ENCODE assay signal across 8 cellular contexts in the genomic region with DNA sequence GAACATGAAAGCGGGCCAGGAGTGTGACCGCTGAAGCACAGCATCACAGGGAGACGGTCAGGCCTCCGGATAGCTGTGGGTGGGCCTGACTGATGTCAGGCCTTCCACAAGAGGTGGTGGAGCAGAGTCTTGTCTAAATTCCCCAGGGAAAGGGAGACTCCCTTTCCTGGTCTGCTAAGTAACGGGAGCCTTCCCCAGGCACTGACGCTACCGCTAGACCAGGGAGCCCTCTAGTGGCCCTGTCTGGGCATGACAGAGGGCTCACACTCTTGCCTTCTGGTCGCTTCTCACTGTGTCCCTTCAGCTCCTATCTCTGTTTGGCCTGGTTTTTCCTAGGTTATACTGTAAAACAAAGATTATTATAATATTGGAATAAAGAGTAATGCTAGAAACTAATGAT. TPM values are rescaled to one million over a fixed set of nuclear protein-coding genes. Genes with fewer than 3 reads are reported as not detected.
DNase-seq lines count a peak whose midpoint lies in the region; ATAC-seq and TF ChIP-seq lines count a peak whose summit lies in the region.

No MANE protein-coding gene starts in this region.

- H3K27ac ChIP-seq in gastroesophageal sphincter, result no peak overlapping the region
- no peak overlapping the region for H3K27ac ChIP-seq in gastrocnemius medialis

- H3K36me3 ChIP-seq in gastroesophageal sphincter (no peaks in the 10 kb centered on the region), gastrocnemius medialis (no peaks in the 10 kb centered on the region)

- no peak for TF ChIP-seq EP300 in gastroesophageal sphincter (IDR thresholded peaks at IDR 0.05)

- H3K4me1 ChIP-seq in gastroesophageal sphincter (no peaks in the 10 kb centered on the region), gastrocnemius medialis (no peaks in the 10 kb centered on the region)

- intact Hi-C loops in gastrocnemius medialis (cut with DNase I; ENCODE audit: low total_unique reads), result loop anchor here (1.0 kb wide), 1 partner anchor 63 kb away; no protein-coding TSS in a partner anchor

- DNase-seq in GM03348 (ENCODE audit: low spot score) (peak; percentile 30), NCI-H2227 treated with DMSO at 0.1 percent for 48 hours (lab: John Stamatoyannopoulos, UW) (peak; percentile 2), activated T-cell treated with anti-CD3 and anti-CD28 coated beads for 4 hours (peak; percentile 27), gastrocnemius medialis (peak; percentile 18 to 61), cortex of kidney (lab: John Stamatoyannopoulos, UW) (no peak)

- no peaks in the 10 kb centered on the region for H3K9me3 ChIP-seq in gastroesophageal sphincter
- H3K9me3 ChIP-seq in gastrocnemius medialis, result no peaks in the 10 kb centered on the region

- WGBS in gastroesophageal sphincter (ENCODE audit: low coverage in 1 of 2), 2 donors, result 43 to 51% methylated on average over 1 to 8 of the region's 8 CpGs

- TF ChIP-seq POLR2A in gastroesophageal sphincter (IDR thresholded peaks at IDR 0.05), result no peak
- no peak for TF ChIP-seq POLR2A in gastrocnemius medialis (IDR thresholded peaks at IDR 0.05)

- ATAC-seq in gastroesophageal sphincter, result no peak
- ATAC-seq in gastrocnemius medialis, result peak in 1 of 2 donors; percentile 51
- no peak for ATAC-seq in HG03280 (IDR thresholded peaks at IDR 0.05; ENCODE audit: unreplicated experiment)
- no peak for ATAC-seq in HG03432 (IDR thresholded peaks at IDR 0.05; ENCODE audit: unreplicated experiment)

- H3K27me3 ChIP-seq in gastroesophageal sphincter (no peaks in the 10 kb centered on the region), gastrocnemius medialis (peaks cover 0 to 4% (median 0%) of the 10 kb centered on the region in 3 donors)

- in situ Hi-C loops in gastrocnemius medialis (cut with MboI; ENCODE audit: low sequenced_read_pairs in 4 of 4), result loop anchor here in 2 of 4 donors (5.0 to 10.0 kb wide), 2 partner anchors 64 to 67 kb away; no protein-coding TSS in a partner anchor

- no peak overlapping the region for H3K4me3 ChIP-seq in gastroesophageal sphincter
- peak overlapping the region in 1 of 4 donors; percentile 40 for H3K4me3 ChIP-seq in gastrocnemius medialis

- TF ChIP-seq CTCF in gastroesophageal sphincter (IDR thresholded peaks at IDR 0.05), result peak; percentile 63 to 83 (median 74)
- TF ChIP-seq CTCF in gastrocnemius medialis (IDR thresholded peaks at IDR 0.05 in 4 of 5, conservative IDR thresholded peaks at IDR 0.05 in 1 of 5), result peak; percentile 68 to 89 (median 75)

RNA-seq across cellular contexts. Expression of a gene that starts 36.5 kb away (rescaled TPM):
- total RNA-seq in gastroesophageal sphincter (not detected), gastrocnemius medialis (not detected)

RNA-seq across cellular contexts. Expression of a gene that starts 39.6 kb away (rescaled TPM):
- total RNA-seq in gastroesophageal sphincter (10 to 100 TPM; 37.4 to 69.6 (median 45.2) TPM), gastrocnemius medialis (10 to 100 TPM; 21.7 to 28.5 (median 24.7) TPM)
